In the genomic region with DNA sequence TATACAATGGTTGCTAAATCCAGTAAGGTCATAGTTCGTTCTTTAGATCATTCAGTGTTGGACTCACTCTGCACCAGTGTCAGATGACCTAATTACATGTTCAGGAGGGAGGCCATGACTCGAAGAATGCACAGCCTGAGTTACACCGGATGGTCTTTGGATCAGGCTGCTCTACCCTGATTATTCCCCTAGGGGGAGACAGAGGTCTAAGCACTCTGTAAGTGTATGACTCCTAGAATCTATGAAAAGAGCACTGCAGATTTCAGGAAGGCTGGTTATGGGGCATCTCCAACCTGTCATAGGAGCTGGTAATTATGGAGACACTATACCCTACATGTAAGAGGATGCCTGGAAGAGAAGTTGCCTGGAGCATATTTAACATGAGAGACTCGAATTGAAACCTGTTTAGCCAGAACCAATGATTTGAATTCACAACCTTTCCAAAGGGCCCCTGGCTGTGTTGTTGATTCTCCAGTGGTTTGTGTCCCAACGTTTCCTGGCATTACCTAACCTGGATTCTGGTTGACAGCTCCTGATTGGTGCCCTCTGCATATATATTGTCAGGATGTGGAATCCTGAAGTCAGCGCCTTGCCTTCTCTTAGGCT, we compare ENCODE assay signal across 8 cellular contexts. TPM values are rescaled to one million over a fixed set of nuclear protein-coding genes. Genes with fewer than 3 reads are reported as not detected.
A peak's percentile ranks its signal among the peaks of the same experiment; 100 is the strongest.
DNase-seq lines count a peak whose midpoint lies in the region; ATAC-seq, FAIRE-seq and TF ChIP-seq lines count a peak whose summit lies in the region.

A gene with protein sequence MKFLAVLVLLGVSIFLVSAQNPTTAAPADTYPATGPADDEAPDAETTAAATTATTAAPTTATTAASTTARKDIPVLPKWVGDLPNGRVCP (plus strand): TSS at position 584 of the 606 bp plus-strand sequence. CDS start 67 bp downstream, outside the sequence.

- H3K27ac ChIP-seq in SK-N-SH (ENCODE audit: low read depth in 2 of 2, low read length in 1 of 2), result no peak within 1 kb of the TSS

- H3K4me1 ChIP-seq in SK-N-SH (ENCODE audit: control insufficient read depth in 1 of 2, insufficient read depth in 2 of 2, low read depth in 1 of 2, low read length in 1 of 2), result no peaks in the 10 kb centered on the region

- CTCF ChIA-PET in SK-N-SH (lab: Yijun Ruan, JAX), result interaction anchor here (0.6 to 1.8 kb wide), 6 partner anchors 9 to 152 kb away, joined by 3 to 5 read pairs (median 3); no protein-coding TSS in a partner anchor

- no peaks in the 10 kb centered on the region for H3F3A ChIP-seq in SK-N-SH (replicated peaks; ENCODE audit: insufficient read depth)

- DNase-seq in GM12892 (ENCODE audit: insufficient read length) (peak; percentile 5), NCI-H1048 (lab: John Stamatoyannopoulos, UW) (peak; percentile 46), SK-N-SH (peak; percentile 39), hepatic stellate cell (ENCODE audit: low spot score) (peak; percentile 14), middle frontal gyrus (ENCODE audit: extremely low spot score, low spot score) (no peak)
- DNase-seq in activated naive CD4-positive, alpha-beta T cell treated with anti-CD3 and anti-CD28 coated beads, Interleukin-2, amount 50 U/mL, for 16 hours, result peak; percentile 69
- DNase-seq in stimulated activated CD4-positive, alpha-beta T cell treated with anti-CD3 and anti-CD28 coated beads, Interleukin-15, amount 100 ng/mL, for 48 hours (ENCODE audit: low read depth in 2 of 2), result peak; percentile 63 to 71

- no peaks in the 10 kb centered on the region for H3K27me3 ChIP-seq in SK-N-SH (ENCODE audit: insufficient read depth)

- peak; percentile 95 for ATAC-seq in HG02610 (IDR thresholded peaks at IDR 0.05; ENCODE audit: unreplicated experiment)

- peak; percentile 95 for FAIRE-seq in GM12892 (lab: Jason Lieb, UNC)

- no peak within 1 kb of the TSS for H3K9ac ChIP-seq in SK-N-SH

- TF ChIP-seq CTCF in SK-N-SH (IDR thresholded peaks at IDR 0.05), result peak; percentile 78

- no peaks in the 10 kb centered on the region for H3K9me2 ChIP-seq in SK-N-SH

- no peak within 1 kb of the TSS for H2AFZ ChIP-seq in SK-N-SH (ENCODE audit: low read depth)

- TF ChIP-seq RAD21 in SK-N-SH (IDR thresholded peaks at IDR 0.05; ENCODE audit: low read length), result peak; percentile 57

- no peak within 1 kb of the TSS; a peak in 1 of 4 replicates for H3K4me3 ChIP-seq in SK-N-SH (ENCODE audit: low read depth in 2 of 2, low read length in 1 of 2)

- TF ChIP-seq POLR2A in GM12892 (IDR thresholded peaks at IDR 0.05; ENCODE audit: low read depth, low read length), result no peak

- H4K20me1 ChIP-seq in SK-N-SH (ENCODE audit: insufficient read depth), result no peaks in the 10 kb centered on the region

- POLR2A ChIA-PET in SK-N-SH (lab: Yijun Ruan, JAX), result no interaction called here

- WGBS in SK-N-SH (ENCODE audit: low lambda C conversion rate), result 2% methylated on average over 6 of the region's 6 CpGs

- H3K4me2 ChIP-seq in SK-N-SH, result no peak within 1 kb of the TSS

- H3K79me2 ChIP-seq in SK-N-SH (ENCODE audit: insufficient read depth), result no peaks in the 10 kb centered on the region

- TF ChIP-seq EP300 in SK-N-SH (IDR thresholded peaks at IDR 0.05; ENCODE audit: borderline replicate concordance in 1 of 2, low read depth in 1 of 2, low read length in 1 of 2), result no peak

- H3K36me3 ChIP-seq in SK-N-SH (replicated peaks in 1 of 2; ENCODE audit: control insufficient read depth in 1 of 2, insufficient read depth in 2 of 2, low read length in 1 of 2), result no peaks in the 10 kb centered on the region

- no peaks in the 10 kb centered on the region for H3K9me3 ChIP-seq in SK-N-SH

TF ChIP-seq in SK-N-SH, 30 proteins besides CTCF, POLR2A, EP300 and RAD21:
- no peak for TF ChIP-seq USF2 (IDR thresholded peaks at IDR 0.05; ENCODE audit: borderline replicate concordance, low read depth, low read length)
- TF ChIP-seq SMC3 (IDR thresholded peaks at IDR 0.05; ENCODE audit: low read depth, low read length), result peak; percentile 46; the same call in 1 of the 2 replicates

RNA-seq across cellular contexts. Expression of the gene that starts here (rescaled TPM):
- polyA plus RNA-seq in GM12892 (2012; ENCODE audit: missing spikeins), result not detected
- polyA plus RNA-seq in SK-N-SH (2012; rRNA removed), result not detected in 2 replicates
- polyA plus RNA-seq in SK-N-SH (2012; cell fraction: cytosol; rRNA removed), result not detected in 2 replicates
- polyA plus RNA-seq in SK-N-SH (2012; cell fraction: nucleus; rRNA removed), result not detected in 2 replicates

Comparison
In these comparisons a context has a peak if more than half of its experiments do, and no peak if none do; other contexts are left out.
1. Peak in DNase-seq in SK-N-SH; RNA of the gene not detected or under 1 TPM.